In the genomic region with DNA sequence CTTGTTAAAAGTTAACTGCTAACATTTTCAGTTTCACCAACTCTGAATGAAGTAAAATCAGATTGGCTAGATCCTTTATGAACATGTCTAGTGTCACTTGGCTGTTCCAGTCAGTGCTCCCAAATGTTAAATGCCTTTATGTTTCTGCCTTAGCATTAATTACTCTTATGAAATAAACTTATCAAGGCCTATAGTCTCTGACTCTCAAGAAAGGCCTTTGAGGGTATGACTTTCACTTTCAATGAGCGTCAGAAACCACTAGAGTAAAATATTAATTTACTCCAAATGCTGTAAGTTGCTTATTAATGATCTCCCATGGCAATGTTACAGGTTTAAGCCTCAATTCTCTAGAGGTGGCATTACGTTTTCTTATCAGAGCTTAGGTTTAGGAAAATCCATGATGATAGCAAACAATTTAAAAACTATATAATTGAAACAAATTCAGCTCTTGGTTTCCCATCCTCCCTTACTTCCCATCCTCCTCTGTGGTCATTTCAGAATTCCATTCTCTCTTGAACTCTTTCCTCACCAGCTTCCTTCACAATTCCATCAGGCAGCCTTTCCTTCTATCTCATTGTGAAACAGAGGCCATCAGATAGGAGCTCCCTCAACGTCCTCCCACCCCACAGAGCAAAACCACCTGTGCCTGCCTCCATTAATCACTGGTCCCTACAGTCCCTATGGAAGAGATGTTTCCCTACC, we compare ENCODE assay signal across 1 cellular context.
TF ChIP-seq lines count a peak whose summit lies in the region.

No MANE protein-coding gene starts in this region.

TF ChIP-seq in GM23338, 12 proteins besides CTCF, POLR2A, EP300 and RAD21 (continued from another document):
- TF ChIP-seq, protein P1, sequence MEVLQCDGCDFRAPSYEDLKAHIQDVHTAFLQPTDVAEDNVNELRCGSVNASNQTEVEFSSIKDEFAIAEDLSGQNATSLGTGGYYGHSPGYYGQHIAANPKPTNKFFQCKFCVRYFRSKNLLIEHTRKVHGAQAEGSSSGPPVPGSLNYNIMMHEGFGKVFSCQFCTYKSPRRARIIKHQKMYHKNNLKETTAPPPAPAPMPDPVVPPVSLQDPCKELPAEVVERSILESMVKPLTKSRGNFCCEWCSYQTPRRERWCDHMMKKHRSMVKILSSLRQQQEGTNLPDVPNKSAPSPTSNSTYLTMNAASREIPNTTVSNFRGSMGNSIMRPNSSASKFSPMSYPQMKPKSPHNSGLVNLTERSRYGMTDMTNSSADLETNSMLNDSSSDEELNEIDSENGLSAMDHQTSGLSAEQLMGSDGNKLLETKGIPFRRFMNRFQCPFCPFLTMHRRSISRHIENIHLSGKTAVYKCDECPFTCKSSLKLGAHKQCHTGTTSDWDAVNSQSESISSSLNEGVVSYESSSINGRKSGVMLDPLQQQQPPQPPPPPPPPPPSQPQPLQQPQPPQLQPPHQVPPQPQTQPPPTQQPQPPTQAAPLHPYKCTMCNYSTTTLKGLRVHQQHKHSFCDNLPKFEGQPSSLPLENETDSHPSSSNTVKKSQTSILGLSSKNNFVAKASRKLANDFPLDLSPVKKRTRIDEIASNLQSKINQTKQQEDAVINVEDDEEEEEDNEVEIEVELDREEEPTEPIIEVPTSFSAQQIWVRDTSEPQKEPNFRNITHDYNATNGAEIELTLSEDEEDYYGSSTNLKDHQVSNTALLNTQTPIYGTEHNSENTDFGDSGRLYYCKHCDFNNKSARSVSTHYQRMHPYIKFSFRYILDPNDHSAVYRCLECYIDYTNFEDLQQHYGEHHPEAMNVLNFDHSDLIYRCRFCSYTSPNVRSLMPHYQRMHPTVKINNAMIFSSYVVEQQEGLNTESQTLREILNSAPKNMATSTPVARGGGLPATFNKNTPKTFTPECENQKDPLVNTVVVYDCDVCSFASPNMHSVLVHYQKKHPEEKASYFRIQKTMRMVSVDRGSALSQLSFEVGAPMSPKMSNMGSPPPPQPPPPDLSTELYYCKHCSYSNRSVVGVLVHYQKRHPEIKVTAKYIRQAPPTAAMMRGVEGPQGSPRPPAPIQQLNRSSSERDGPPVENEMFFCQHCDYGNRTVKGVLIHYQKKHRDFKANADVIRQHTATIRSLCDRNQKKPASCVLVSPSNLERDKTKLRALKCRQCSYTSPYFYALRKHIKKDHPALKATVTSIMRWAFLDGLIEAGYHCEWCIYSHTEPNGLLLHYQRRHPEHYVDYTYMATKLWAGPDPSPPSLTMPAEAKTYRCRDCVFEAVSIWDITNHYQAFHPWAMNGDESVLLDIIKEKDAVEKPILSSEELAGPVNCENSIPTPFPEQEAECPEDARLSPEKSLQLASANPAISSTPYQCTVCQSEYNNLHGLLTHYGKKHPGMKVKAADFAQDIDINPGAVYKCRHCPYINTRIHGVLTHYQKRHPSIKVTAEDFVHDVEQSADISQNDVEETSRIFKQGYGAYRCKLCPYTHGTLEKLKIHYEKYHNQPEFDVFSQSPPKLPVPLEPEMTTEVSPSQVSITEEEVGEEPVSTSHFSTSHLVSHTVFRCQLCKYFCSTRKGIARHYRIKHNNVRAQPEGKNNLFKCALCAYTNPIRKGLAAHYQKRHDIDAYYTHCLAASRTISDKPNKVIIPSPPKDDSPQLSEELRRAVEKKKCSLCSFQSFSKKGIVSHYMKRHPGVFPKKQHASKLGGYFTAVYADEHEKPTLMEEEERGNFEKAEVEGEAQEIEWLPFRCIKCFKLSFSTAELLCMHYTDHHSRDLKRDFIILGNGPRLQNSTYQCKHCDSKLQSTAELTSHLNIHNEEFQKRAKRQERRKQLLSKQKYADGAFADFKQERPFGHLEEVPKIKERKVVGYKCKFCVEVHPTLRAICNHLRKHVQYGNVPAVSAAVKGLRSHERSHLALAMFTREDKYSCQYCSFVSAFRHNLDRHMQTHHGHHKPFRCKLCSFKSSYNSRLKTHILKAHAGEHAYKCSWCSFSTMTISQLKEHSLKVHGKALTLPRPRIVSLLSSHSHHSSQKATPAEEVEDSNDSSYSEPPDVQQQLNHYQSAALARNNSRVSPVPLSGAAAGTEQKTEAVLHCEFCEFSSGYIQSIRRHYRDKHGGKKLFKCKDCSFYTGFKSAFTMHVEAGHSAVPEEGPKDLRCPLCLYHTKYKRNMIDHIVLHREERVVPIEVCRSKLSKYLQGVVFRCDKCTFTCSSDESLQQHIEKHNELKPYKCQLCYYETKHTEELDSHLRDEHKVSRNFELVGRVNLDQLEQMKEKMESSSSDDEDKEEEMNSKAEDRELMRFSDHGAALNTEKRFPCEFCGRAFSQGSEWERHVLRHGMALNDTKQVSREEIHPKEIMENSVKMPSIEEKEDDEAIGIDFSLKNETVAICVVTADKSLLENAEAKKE (CRISPR knock-in tag; IDR thresholded peaks at IDR 0.05), result no peak
